Comparison of ENCODE assay signal across 7 cellular contexts in the genomic region with DNA sequence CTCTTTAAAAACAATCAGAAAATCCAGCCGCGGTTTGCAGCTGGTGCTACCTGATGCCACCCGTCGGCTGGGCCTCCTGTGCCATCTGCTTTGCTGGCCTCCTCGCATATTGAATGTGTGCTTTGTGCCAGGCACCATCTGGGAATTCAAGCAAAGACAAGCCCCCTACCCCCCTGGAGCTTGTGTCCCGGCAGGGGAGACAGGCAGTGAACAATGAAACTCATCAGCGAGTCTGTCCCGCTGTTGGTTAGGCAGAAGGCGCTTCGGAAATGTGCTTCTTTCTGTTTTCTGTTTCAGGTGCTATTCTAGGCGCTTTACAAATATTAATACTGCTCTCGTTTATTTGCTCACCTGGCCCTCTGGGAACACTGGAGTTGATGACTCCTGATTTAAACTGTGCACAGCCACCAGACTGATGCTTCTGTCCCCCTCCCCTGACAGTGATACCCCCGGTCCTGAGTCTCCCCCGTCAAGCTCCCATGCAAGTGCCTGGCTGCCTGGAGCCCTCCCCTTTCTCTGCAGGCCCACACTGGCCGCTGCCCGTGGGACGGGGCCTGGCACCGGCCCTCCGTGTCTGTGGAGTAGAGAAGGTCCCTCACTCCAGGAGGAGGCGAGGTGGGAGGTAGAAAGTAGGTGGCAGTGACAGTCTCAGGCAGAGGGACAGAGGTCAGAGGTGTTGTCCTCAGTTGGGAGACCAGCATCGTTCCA.
A peak's percentile ranks its signal among the peaks of the same experiment; 100 is the strongest.
DNase-seq lines count a peak whose midpoint lies in the region; ATAC-seq and TF ChIP-seq lines count a peak whose summit lies in the region.

No MANE protein-coding gene starts in this region.

- H3K4me3 ChIP-seq in HUES48 (ENCODE audit: low read depth, low read length) (no peak overlapping the region), OCI-LY3 (ENCODE audit: low read length) (peak overlapping the region; percentile 56), stomach (peak overlapping the region; percentile 10 to 40 (median 35))

- DNase-seq in stomach (no peak), NCI-H226 (no peak), kidney tubule cell (ENCODE audit: low spot score) (no peak)
- DNase-seq in activated effector memory CD4-positive, alpha-beta T cell treated with Interleukin-2 at 50 U/mL for 16 hours, result no peak

- no peak for TF ChIP-seq EP300 in stomach (IDR thresholded peaks at IDR 0.05)

- H3K9ac ChIP-seq in HUES48 (ENCODE audit: low read depth, low read length) (no peak overlapping the region), OCI-LY3 (ENCODE audit: low read length) (peak overlapping the region; percentile 3; the same call in 1 of the 2 replicates)

- peak; percentile 65 for ATAC-seq in GM19035 (IDR thresholded peaks at IDR 0.05; ENCODE audit: unreplicated experiment)

- H3K79me2 ChIP-seq in OCI-LY3 (ENCODE audit: low read length), result peaks cover 12% of the 10 kb centered on the region

- no peaks in the 10 kb centered on the region for H3K27me3 ChIP-seq in HUES48 (ENCODE audit: control insufficient read depth, insufficient read depth, low read length)
- no peaks in the 10 kb centered on the region for H3K27me3 ChIP-seq in OCI-LY3 (ENCODE audit: low read depth, low read length)
- no peaks in the 10 kb centered on the region for H3K27me3 ChIP-seq in stomach

- peaks cover 13% of the 10 kb centered on the region for H3K36me3 ChIP-seq in HUES48 (ENCODE audit: control insufficient read depth, insufficient read depth, low read length)
- peaks cover 16% of the 10 kb centered on the region for H3K36me3 ChIP-seq in OCI-LY3 (replicated peaks; ENCODE audit: low read depth, low read length)
- peaks cover 0 to 64% (median 37%) of the 10 kb centered on the region in 4 donors for H3K36me3 ChIP-seq in stomach

- H3K27ac ChIP-seq in HUES48 (ENCODE audit: low read depth, low read length) (peak overlapping the region; percentile 59), OCI-LY3 (ENCODE audit: low read length) (peak overlapping the region; percentile 44), stomach (peak overlapping the region; percentile 9 to 88 (median 82))

- H3K4me2 ChIP-seq in OCI-LY3 (ENCODE audit: low read length), result peak overlapping the region; percentile 90

- no peak for TF ChIP-seq POLR2A in stomach (IDR thresholded peaks at IDR 0.05)

- H2AFZ ChIP-seq in OCI-LY3 (ENCODE audit: low read depth, low read length), result no peak overlapping the region

- H3K9me3 ChIP-seq in HUES48 (ENCODE audit: control insufficient read depth, insufficient read depth, low read length), result no peaks in the 10 kb centered on the region
- H3K9me3 ChIP-seq in OCI-LY3 (ENCODE audit: insufficient read depth, low read length), result no peaks in the 10 kb centered on the region
- H3K9me3 ChIP-seq in stomach, result no peaks in the 10 kb centered on the region

- WGBS in stomach, 5 donors, result 61 to 71% (median 70%) methylated on average over 21 of the region's 21 CpGs

- intact Hi-C loops in stomach (cut with DNase I; ENCODE audit: low total_unique reads), result no loop called here

- H3K4me1 ChIP-seq in HUES48 (ENCODE audit: control insufficient read depth, insufficient read depth, low read length), result peaks cover 35% of the 10 kb centered on the region
- H3K4me1 ChIP-seq in OCI-LY3 (ENCODE audit: low read length), result peaks cover 60% of the 10 kb centered on the region
- H3K4me1 ChIP-seq in stomach, result peaks cover 10 to 79% (median 55%) of the 10 kb centered on the region in 4 donors

- no peak for TF ChIP-seq CTCF in OCI-LY3 (IDR thresholded peaks at IDR 0.05; ENCODE audit: low read depth, low read length)
- TF ChIP-seq CTCF in stomach (IDR thresholded peaks at IDR 0.05), result no peak

- H4K20me1 ChIP-seq in OCI-LY3 (ENCODE audit: insufficient read depth, low read length), result peaks cover 55% of the 10 kb centered on the region
